1 cellular context compared by ENCODE assay signal in genomic region chr6:44075137-44076015, GRCh38.
TF ChIP-seq lines count a peak whose summit lies in the region.

No MANE protein-coding gene starts in this region.

TF ChIP-seq in HepG2, 621 proteins besides CTCF, POLR2A, EP300 and RAD21 (continued from another document and continues in another):
- peak; percentile 3; the same call in 1 of the 2 replicates for TF ChIP-seq UBTF (CRISPR knock-in tag; IDR thresholded peaks at IDR 0.05)
- no peak for TF ChIP-seq POLR2AphosphoS2 (IDR thresholded peaks at IDR 0.05; ENCODE audit: low read depth, low read length)
- no peak for TF ChIP-seq ZBTB8A (CRISPR knock-in tag; IDR thresholded peaks at IDR 0.05; ENCODE audit: borderline replicate concordance, low read depth)
- TF ChIP-seq ZNF18 (CRISPR knock-in tag; IDR thresholded peaks at IDR 0.05; ENCODE audit: insufficient replicate concordance) = peak; percentile 80
- no peak for TF ChIP-seq HMGA1 (CRISPR knock-in tag; conservative IDR thresholded peaks at IDR 0.05)
- peak; percentile 77; the same call in 1 of the 2 replicates for TF ChIP-seq ZNF30 (CRISPR knock-in tag; IDR thresholded peaks at IDR 0.05)
- no peak for TF ChIP-seq MTA3 (CRISPR knock-in tag; IDR thresholded peaks at IDR 0.05)
- TF ChIP-seq ZNF629 (CRISPR knock-in tag; conservative IDR thresholded peaks at IDR 0.05) = no peak; the same call in 1 of the 2 replicates
- TF ChIP-seq TBL1XR1 (IDR thresholded peaks at IDR 0.05; ENCODE audit: borderline replicate concordance, low read length, partially characterized antibody) = no peak
- TF ChIP-seq BATF2 (CRISPR knock-in tag; IDR thresholded peaks at IDR 0.05) = no peak
- TF ChIP-seq TCF7 (IDR thresholded peaks at IDR 0.05; ENCODE audit: low read depth) = peak; percentile 22; the same call in 1 of the 2 replicates
- peak; percentile 90 for TF ChIP-seq ZNF317 (CRISPR knock-in tag; IDR thresholded peaks at IDR 0.05)
- TF ChIP-seq, protein P1, sequence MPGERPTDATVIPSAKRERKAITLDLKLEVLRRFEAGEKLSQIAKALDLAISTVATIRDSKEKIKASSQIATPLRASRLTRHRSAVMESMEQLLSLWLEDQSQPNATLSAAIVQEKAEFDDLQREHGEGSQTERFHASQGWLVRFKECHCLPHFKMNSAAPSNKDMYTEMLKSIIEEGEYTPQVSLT (CRISPR knock-in tag; IDR thresholded peaks at IDR 0.05; ENCODE audit: borderline replicate concordance, low read depth) = no peak
- no peak for TF ChIP-seq EHMT2 (IDR thresholded peaks at IDR 0.05; ENCODE audit: borderline replicate concordance, low read depth, low read length)
- 0 out of 2 replicates have a peak, but pooled peaks have one; percentile 25 for TF ChIP-seq ZNF441 (CRISPR knock-in tag; IDR thresholded peaks at IDR 0.05; ENCODE audit: borderline replicate concordance)
- TF ChIP-seq, protein P2, sequence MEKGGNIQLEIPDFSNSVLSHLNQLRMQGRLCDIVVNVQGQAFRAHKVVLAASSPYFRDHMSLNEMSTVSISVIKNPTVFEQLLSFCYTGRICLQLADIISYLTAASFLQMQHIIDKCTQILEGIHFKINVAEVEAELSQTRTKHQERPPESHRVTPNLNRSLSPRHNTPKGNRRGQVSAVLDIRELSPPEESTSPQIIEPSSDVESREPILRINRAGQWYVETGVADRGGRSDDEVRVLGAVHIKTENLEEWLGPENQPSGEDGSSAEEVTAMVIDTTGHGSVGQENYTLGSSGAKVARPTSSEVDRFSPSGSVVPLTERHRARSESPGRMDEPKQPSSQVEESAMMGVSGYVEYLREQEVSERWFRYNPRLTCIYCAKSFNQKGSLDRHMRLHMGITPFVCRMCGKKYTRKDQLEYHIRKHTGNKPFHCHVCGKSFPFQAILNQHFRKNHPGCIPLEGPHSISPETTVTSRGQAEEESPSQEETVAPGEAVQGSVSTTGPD (CRISPR knock-in tag; IDR thresholded peaks at IDR 0.05) = peak; percentile 71; the same call in 1 of the 2 replicates
- no peak for TF ChIP-seq PAF1 (CRISPR knock-in tag; IDR thresholded peaks at IDR 0.05)
- peak; percentile 43; the same call in 1 of the 2 replicates for TF ChIP-seq HNF1A (IDR thresholded peaks at IDR 0.05; ENCODE audit: low read depth)
- TF ChIP-seq HNF1A (CRISPR knock-in tag; IDR thresholded peaks at IDR 0.05; ENCODE audit: borderline replicate concordance) = no peak
- peak; percentile 96 for TF ChIP-seq ELF3 (CRISPR knock-in tag; IDR thresholded peaks at IDR 0.05)
- TF ChIP-seq ZNF567 (CRISPR knock-in tag; IDR thresholded peaks at IDR 0.05; ENCODE audit: borderline replicate concordance) = 0 out of 2 replicates have a peak, but pooled peaks have one; percentile 25
- TF ChIP-seq ZBTB4 (CRISPR knock-in tag; IDR thresholded peaks at IDR 0.05; ENCODE audit: borderline replicate concordance) = no peak
- 0 out of 2 replicates have a peak, but pooled peaks have one; percentile 49 for TF ChIP-seq NR1H2 (CRISPR knock-in tag; IDR thresholded peaks at IDR 0.05; ENCODE audit: borderline replicate concordance, low read depth)
- TF ChIP-seq FOSL1 (CRISPR knock-in tag; IDR thresholded peaks at IDR 0.05; ENCODE audit: borderline replicate concordance) = no peak
- peak; percentile 74 for TF ChIP-seq ATF1 (CRISPR knock-in tag; IDR thresholded peaks at IDR 0.05)
- TF ChIP-seq ZNF724P (CRISPR knock-in tag; IDR thresholded peaks at IDR 0.05; ENCODE audit: borderline replicate concordance) = 0 out of 2 replicates have a peak, but pooled peaks have one; percentile 60
- peak; percentile 55; the same call in 1 of the 2 replicates for TF ChIP-seq ZBTB20 (CRISPR knock-in tag; IDR thresholded peaks at IDR 0.05; ENCODE audit: borderline replicate concordance, low read depth)
- peak; percentile 88 for TF ChIP-seq RCOR2 (CRISPR knock-in tag; IDR thresholded peaks at IDR 0.05)
- TF ChIP-seq, protein P3, sequence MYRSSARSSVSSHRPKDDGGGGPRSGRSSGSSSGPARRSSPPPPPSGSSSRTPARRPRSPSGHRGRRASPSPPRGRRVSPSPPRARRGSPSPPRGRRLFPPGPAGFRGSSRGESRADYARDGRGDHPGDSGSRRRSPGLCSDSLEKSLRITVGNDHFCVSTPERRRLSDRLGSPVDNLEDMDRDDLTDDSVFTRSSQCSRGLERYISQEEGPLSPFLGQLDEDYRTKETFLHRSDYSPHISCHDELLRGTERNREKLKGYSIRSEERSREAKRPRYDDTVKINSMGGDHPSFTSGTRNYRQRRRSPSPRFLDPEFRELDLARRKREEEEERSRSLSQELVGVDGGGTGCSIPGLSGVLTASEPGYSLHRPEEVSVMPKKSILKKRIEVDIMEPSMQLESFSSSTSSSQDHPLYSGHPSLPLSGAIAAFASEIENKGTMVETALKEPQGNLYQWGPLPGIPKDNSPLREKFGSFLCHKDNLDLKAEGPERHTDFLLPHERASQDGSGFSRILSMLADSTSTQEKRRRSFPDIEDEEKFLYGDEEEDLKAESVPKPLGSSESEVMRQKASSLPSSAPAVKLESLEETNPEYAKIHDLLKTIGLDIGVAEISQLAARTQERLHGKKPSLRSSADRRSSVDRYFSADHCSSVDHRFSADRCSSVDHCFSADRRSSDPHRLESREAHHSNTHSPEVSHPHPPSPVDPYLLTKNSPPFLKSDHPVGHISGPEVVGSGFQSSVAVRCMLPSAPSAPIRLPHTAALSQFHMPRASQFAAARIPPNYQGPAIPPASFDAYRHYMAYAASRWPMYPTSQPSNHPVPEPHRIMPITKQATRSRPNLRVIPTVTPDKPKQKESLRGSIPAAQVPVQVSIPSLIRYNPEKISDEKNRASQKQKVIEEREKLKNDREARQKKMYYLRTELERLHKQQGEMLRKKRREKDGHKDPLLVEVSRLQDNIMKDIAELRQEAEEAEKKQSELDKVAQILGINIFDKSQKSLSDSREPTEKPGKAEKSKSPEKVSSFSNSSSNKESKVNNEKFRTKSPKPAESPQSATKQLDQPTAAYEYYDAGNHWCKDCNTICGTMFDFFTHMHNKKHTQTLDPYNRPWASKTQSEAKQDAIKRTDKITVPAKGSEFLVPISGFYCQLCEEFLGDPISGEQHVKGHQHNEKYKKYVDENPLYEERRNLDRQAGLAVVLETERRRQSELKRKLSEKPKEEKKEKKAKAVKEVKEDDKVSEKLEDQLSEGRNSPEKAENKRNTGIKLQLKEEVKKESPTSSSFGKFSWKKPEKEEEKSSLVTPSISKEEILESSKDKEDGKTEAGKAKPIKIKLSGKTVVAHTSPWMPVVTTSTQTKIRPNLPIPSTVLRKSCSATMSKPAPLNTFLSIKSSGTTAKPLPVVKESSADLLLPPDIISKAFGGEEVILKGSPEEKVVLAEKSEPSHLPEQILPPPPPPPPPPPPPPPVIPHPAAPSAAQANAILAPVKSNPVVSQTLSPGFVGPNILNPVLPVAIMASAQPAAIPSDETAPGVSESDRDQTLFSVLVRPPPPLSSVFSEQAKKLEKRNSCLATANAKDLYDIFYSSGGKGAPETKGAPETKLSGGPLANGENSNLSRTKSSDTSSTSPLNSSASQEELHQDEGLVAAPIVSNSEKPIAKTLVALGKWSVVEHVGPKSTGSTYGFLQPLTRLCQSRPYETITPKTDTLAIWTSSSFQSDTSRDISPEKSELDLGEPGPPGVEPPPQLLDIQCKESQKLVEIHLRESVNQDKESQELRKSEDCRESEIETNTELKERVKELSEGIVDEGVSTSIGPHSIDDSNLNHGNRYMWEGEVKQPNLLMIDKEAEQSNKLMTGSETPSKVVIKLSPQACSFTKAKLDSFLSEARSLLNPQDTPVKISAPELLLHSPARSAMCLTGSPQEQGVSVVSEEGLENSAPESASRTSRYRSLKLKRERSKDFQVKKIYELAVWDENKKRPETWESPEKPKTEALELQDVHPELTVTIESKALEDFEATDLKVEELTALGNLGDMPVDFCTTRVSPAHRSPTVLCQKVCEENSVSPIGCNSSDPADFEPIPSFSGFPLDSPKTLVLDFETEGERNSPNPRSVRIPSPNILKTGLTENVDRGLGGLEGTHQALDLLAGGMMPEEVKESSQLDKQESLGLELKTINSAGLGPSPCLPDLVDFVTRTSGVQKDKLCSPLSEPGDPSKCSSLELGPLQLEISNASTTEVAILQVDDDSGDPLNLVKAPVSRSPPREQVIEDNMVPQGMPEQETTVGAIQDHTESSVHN (CRISPR knock-in tag; IDR thresholded peaks at IDR 0.05) = no peak
- peak; percentile 75 for TF ChIP-seq ZFY (CRISPR knock-in tag; IDR thresholded peaks at IDR 0.05)
- no peak for TF ChIP-seq CBX2 (IDR thresholded peaks at IDR 0.05; ENCODE audit: low read depth, low read length)
- TF ChIP-seq CBX2 (CRISPR knock-in tag; IDR thresholded peaks at IDR 0.05; ENCODE audit: low read depth) = peak; percentile 81; the same call in 1 of the 2 replicates
- no peak; the same call in 1 of the 2 replicates for TF ChIP-seq NFYC (CRISPR knock-in tag; IDR thresholded peaks at IDR 0.05)
